In the genomic region with DNA sequence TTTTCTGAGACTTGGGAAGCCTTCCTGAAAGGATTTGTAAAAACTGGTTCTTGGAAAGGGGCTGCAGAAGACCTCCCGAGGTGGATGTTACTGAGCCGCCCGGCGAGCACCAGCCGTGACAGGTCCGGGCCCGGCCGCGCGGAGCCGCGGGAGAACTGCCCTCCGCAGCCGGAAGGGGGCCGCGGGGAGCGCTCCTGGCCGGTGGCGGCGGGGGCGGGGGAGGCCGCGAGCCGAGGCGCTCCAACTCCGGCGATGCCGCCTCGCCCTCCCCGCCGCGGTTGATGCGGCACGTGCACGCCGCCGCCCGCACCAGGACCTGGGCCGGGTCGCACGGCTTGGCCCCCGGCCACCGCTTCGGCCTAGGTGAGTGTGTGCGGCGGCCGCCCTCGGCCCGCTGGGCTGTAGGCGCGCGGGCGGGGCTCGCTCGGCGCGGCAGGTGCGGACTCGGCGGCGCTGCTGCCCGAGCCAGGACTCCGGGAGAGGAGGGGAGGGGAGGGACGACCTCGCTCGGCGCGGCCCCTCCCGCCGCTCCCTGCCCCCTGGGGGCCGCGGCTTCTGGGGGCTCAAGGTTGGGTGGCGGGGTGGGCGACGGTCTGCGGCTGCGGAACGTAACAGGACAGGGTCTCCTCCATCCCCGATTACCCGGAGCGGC, we compare ENCODE assay signal across 8 cellular contexts. TPM values are rescaled to one million over a fixed set of nuclear protein-coding genes. Genes with fewer than 3 reads are reported as not detected.
A peak's percentile ranks its signal among the peaks of the same experiment; 100 is the strongest.
DNase-seq lines count a peak whose midpoint lies in the region; ATAC-seq and FAIRE-seq lines count a peak whose summit lies in the region.

No MANE protein-coding gene starts in this region.

- peak overlapping the region; percentile 81 for H3K4me3 ChIP-seq in Jurkat, Clone E6-1 (ENCODE audit: low read length)

- DNase-seq in GDM1 (lab: John Stamatoyannopoulos, UW): peak; percentile 29
- no peak for DNase-seq in Jurkat, Clone E6-1 (ENCODE audit: low read depth, low spot score)
- peak; percentile 24 to 67 (median 38) for DNase-seq in T-helper 1 cell
- DNase-seq in anterior cingulate cortex (lab: John Stamatoyannopoulos, UW): peak in 52 of 58 donors; percentile 6 to 72 (median 45)
- DNase-seq in hepatic stellate cell (ENCODE audit: low spot score): peak; percentile 61
- DNase-seq in putamen (ENCODE audit: low spot score): peak; percentile 33
- DNase-seq in HTR-8/SVneo (ENCODE audit: insufficient read length, low spot score): no peak

- peak; percentile 45 for ATAC-seq in GM21576 (IDR thresholded peaks at IDR 0.05; ENCODE audit: unreplicated experiment)

- FAIRE-seq in HTR-8/SVneo (lab: Jason Lieb, UNC): no peak

RNA-seq across cellular contexts. Expression of a gene that starts 1.7 kb away (rescaled TPM):
- polyA plus RNA-seq in Jurkat, Clone E6-1 (2012; ENCODE audit: insufficient read depth, insufficient read length): 2.9 TPM

Comparison
In these comparisons a context has a peak if more than half of its experiments do, and no peak if none do; other contexts are left out.
1. DNase-seq: peak in GDM1 (single experiment), T-helper 1 cell (5 of 5), anterior cingulate cortex (52 of 58), hepatic stellate cell (single experiment) and putamen (single experiment); none in Jurkat, Clone E6-1 (single experiment) and HTR-8/SVneo (single experiment).